In genomic region chr3:127158614-127159221, GRCh38 we compare ENCODE assay signal across 12 cellular contexts. TPM values are rescaled to one million over a fixed set of nuclear protein-coding genes. Genes with fewer than 3 reads are reported as not detected.
A peak's percentile ranks its signal among the peaks of the same experiment; 100 is the strongest.
DNase-seq lines count a peak whose midpoint lies in the region; ATAC-seq and TF ChIP-seq lines count a peak whose summit lies in the region.
"Had no signal": no experiment of that assay in that cellular context is flagged by ENCODE, and none has a peak within 500 bp of the region (broad histone marks: within the 10 kb centered on the region; RNA-seq: fewer than 3 reads in every experiment).

No MANE protein-coding gene starts in this region.

- H2AFZ ChIP-seq in SK-N-SH (ENCODE audit: low read depth): no peak overlapping the region

- H3K9me2 ChIP-seq in SK-N-SH: no peaks in the 10 kb centered on the region

- no peaks in the 10 kb centered on the region for H3K79me2 ChIP-seq in SK-N-SH (ENCODE audit: insufficient read depth)

- no peaks in the 10 kb centered on the region for H4K20me1 ChIP-seq in SK-N-SH (ENCODE audit: insufficient read depth)

- DNase-seq in AG08396 (ENCODE audit: low spot score): peak; percentile 61
- DNase-seq in LHCN-M2 (ENCODE audit: low read depth): peak; percentile 50
- no peak for DNase-seq in SK-N-SH
- peak; percentile 14 for DNase-seq in iris pigment epithelial cell (ENCODE audit: low read depth)
- DNase-seq in GM19238 (ENCODE audit: insufficient read length, low spot score): no peak
- DNase-seq in transverse colon: no peak
- DNase-seq: activated naive CD8-positive, alpha-beta T cell treated with anti-CD3 and anti-CD28 coated beads, Interleukin-2, amount 10 ng/mL, durations not matched to agents 7 days and 5 days; CD8-positive, alpha-beta T cell; stimulated activated naive CD4-positive, alpha-beta T cell treated with Interleukin-2 at 50 U/mL for 16 hours had no signal

- POLR2A ChIA-PET in SK-N-SH (lab: Yijun Ruan, JAX): interaction anchor here (1.2 kb wide), 1 partner anchor 14 kb away, joined by 3 read pairs; no protein-coding TSS in a partner anchor

- 68% methylated on average over 6 of the region's 10 CpGs for WGBS in SK-N-SH (ENCODE audit: low lambda C conversion rate)
- 20 to 25% methylated on average over 1 to 10 of the region's 10 CpGs for WGBS in transverse colon (ENCODE audit: low coverage in 1 of 2), 2 donors

- no peak for TF ChIP-seq POLR2A in transverse colon (IDR thresholded peaks at IDR 0.05)

- TF ChIP-seq CTCF in SK-N-SH (IDR thresholded peaks at IDR 0.05): no peak
- no peak for TF ChIP-seq CTCF in transverse colon (IDR thresholded peaks at IDR 0.05)

- no peaks in the 10 kb centered on the region for H3K9me3 ChIP-seq in SK-N-SH
- no peaks in the 10 kb centered on the region for H3K9me3 ChIP-seq in transverse colon
- H3K9me3 ChIP-seq: gastroesophageal sphincter had no signal

- H3K4me3 ChIP-seq in SK-N-SH (ENCODE audit: low read depth in 2 of 2, low read length in 1 of 2) (no peak overlapping the region), transverse colon (no peak overlapping the region)
- H3K4me3 ChIP-seq: gastroesophageal sphincter had no signal

- TF ChIP-seq EP300 in SK-N-SH (IDR thresholded peaks at IDR 0.05; ENCODE audit: borderline replicate concordance in 1 of 2, low read depth in 1 of 2, low read length in 1 of 2): no peak
- no peak for TF ChIP-seq EP300 in transverse colon (IDR thresholded peaks at IDR 0.05; ENCODE audit: low read depth)

- no peaks in the 10 kb centered on the region for H3K36me3 ChIP-seq in SK-N-SH (replicated peaks in 1 of 2; ENCODE audit: control insufficient read depth in 1 of 2, insufficient read depth in 2 of 2, low read length in 1 of 2)
- H3K36me3 ChIP-seq in transverse colon: no peaks in the 10 kb centered on the region
- H3K36me3 ChIP-seq: gastroesophageal sphincter had no signal

- H3F3A ChIP-seq in SK-N-SH (replicated peaks; ENCODE audit: insufficient read depth): no peaks in the 10 kb centered on the region

- TF ChIP-seq RAD21 in SK-N-SH (IDR thresholded peaks at IDR 0.05; ENCODE audit: low read length): no peak

- H3K9ac ChIP-seq in SK-N-SH: no peak overlapping the region

- H3K4me1 ChIP-seq in SK-N-SH (ENCODE audit: control insufficient read depth in 1 of 2, insufficient read depth in 2 of 2, low read depth in 1 of 2, low read length in 1 of 2) (peaks cover 0 to 25% of the 10 kb centered on the region in 2 experiments; a peak in 1 of 4 replicates), transverse colon (peaks cover 0 to 3% (median 0%) of the 10 kb centered on the region in 4 donors)
- H3K4me1 ChIP-seq: gastroesophageal sphincter had no signal

- H3K4me2 ChIP-seq in SK-N-SH: no peak overlapping the region

- H3K27me3 ChIP-seq in SK-N-SH (ENCODE audit: insufficient read depth): no peaks in the 10 kb centered on the region
- peaks cover 19% of the 10 kb centered on the region for H3K27me3 ChIP-seq in transverse colon

- H3K27ac ChIP-seq in SK-N-SH (ENCODE audit: low read depth in 2 of 2, low read length in 1 of 2) (no peak overlapping the region), transverse colon (no peak overlapping the region)
- H3K27ac ChIP-seq: gastroesophageal sphincter had no signal

- CTCF ChIA-PET in SK-N-SH (lab: Yijun Ruan, JAX): interaction anchor here (1.0 to 5.6 kb wide), 5 partner anchors 13 to 177 kb away, joined by 3 to 30 read pairs (median 5); no protein-coding TSS in a partner anchor

- ATAC-seq in HG03045 (IDR thresholded peaks at IDR 0.05; ENCODE audit: unreplicated experiment) (no peak), GM21825 (IDR thresholded peaks at IDR 0.05; ENCODE audit: unreplicated experiment) (no peak)
- ATAC-seq: CD8-positive, alpha-beta T cell; gastroesophageal sphincter had no signal

- intact Hi-C loops in transverse colon (cut with DNase I; ENCODE audit: low total_unique reads): no loop called here

- in situ Hi-C loops in transverse colon (cut with MboI; ENCODE audit: low pct_ligation_motif_present in 1 of 4, low pct_unique_long_range_greater_than_20kb in 1 of 4, low sequenced_read_pairs in 3 of 4): no loop called here

TF ChIP-seq in SK-N-SH, 30 proteins besides CTCF, POLR2A, EP300 and RAD21:
- TF ChIP-seq IRF3 (IDR thresholded peaks at IDR 0.05; ENCODE audit: low read depth, low read length) (no peak), REST (IDR thresholded peaks at IDR 0.05; ENCODE audit: low read depth, low read length) (peak; percentile 97)

RNA-seq across cellular contexts. Expression of gene PRR23E, which starts 34.2 kb away (rescaled TPM):
- total RNA-seq in LHCN-M2 (2014; rRNA removed): not detected in 2 replicates
- not detected for polyA plus RNA-seq in LHCN-M2 (2012)
- polyA plus RNA-seq in SK-N-SH (2012; rRNA removed): not detected in 2 replicates
- not detected in 2 replicates for polyA plus RNA-seq in SK-N-SH (2012; cell fraction: cytosol; rRNA removed)
- polyA plus RNA-seq in SK-N-SH (2012; cell fraction: nucleus; rRNA removed): not detected in 2 replicates
- total RNA-seq in transverse colon: not detected
- total RNA-seq: activated naive CD8-positive, alpha-beta T cell treated with anti-CD3 and anti-CD28 coated beads, Interleukin-2, amount 10 ng/mL, durations not matched to agents 7 days and 5 days; CD8-positive, alpha-beta T cell; gastroesophageal sphincter had no signal

Comparison
In these comparisons a context has a peak if more than half of its experiments do, and no peak if none do; other contexts are left out.
1. DNase-seq: peak in AG08396 (single experiment), LHCN-M2 (single experiment) and iris pigment epithelial cell (single experiment); none in SK-N-SH (single experiment), GM19238 (single experiment) and transverse colon (single experiment).